Comparison of ENCODE assay signal across 10 cellular contexts in genomic region chr5:132467292-132467984, GRCh38. TPM values are rescaled to one million over a fixed set of nuclear protein-coding genes. Genes with fewer than 3 reads are reported as not detected.
DNase-seq lines count a peak whose midpoint lies in the region; ATAC-seq and TF ChIP-seq lines count a peak whose summit lies in the region.
"Had no signal": no experiment of that assay in that cellular context is flagged by ENCODE, and none has a peak within 500 bp of the region (broad histone marks: within the 10 kb centered on the region; RNA-seq: fewer than 3 reads in every experiment).

No MANE protein-coding gene starts in this region.

- H3K4me3 Mint-ChIP-seq in activated naive CD8-positive, alpha-beta T cell treated with anti-CD3 and anti-CD28 coated beads, Interleukin-2, amount 10 ng/mL, durations not matched to agents 7 days and 5 days: peak overlapping the region; percentile 81
- no peak overlapping the region for H3K4me3 Mint-ChIP-seq in activated naive CD8-positive, alpha-beta T cell treated with anti-CD3 and anti-CD28 coated beads for 36 hours
- no peak overlapping the region for H3K4me3 Mint-ChIP-seq in activated CD8-positive, alpha-beta T cell treated with anti-CD3 and anti-CD28 coated beads for 36 hours

- no peaks in the 10 kb centered on the region for H3K36me3 ChIP-seq in tibial artery
- no peaks in the 10 kb centered on the region for H3K36me3 ChIP-seq in PC-3 (ENCODE audit: low read depth, low read length)

- CTCF ChIA-PET in activated CD8-positive, alpha-beta T cell treated with anti-CD3 and anti-CD28 coated beads for 36 hours (lab: Charles Lee): interaction anchor here (0.9 to 4.1 kb wide), 13 partner anchors 8 to 80 kb away, joined by 3 to 45 read pairs (median 9); no protein-coding TSS in a partner anchor
- CTCF ChIA-PET in PC-3 (lab: Charles Lee): no interaction called here

- no peaks in the 10 kb centered on the region for H4K20me1 ChIP-seq in PC-3 (ENCODE audit: low read length)

- POLR2A ChIA-PET in activated naive CD8-positive, alpha-beta T cell treated with anti-CD3 and anti-CD28 coated beads, Interleukin-2, amount 10 ng/mL, durations not matched to agents 7 days and 5 days (lab: Charles Lee): interaction anchor here (1.1 to 30.8 kb wide), 9 partner anchors 8 to 56 kb away, joined by 4 to 1195 read pairs (median 31); partner anchors contain the start of gene IRF1
- POLR2A ChIA-PET in activated CD8-positive, alpha-beta T cell treated with anti-CD3 and anti-CD28 coated beads for 36 hours (lab: Charles Lee): interaction anchor here (0.7 to 30.0 kb wide), 13 partner anchors 8 to 223 kb away, joined by 3 to 1641 read pairs (median 10); partner anchors contain the start of gene IRF1
- POLR2A ChIA-PET in PC-3 (lab: Charles Lee; ENCODE audit: unreplicated experiment): no interaction called here

- DNase-seq in activated naive CD8-positive, alpha-beta T cell treated with anti-CD3 and anti-CD28 coated beads, Interleukin-2, amount 10 ng/mL, durations not matched to agents 7 days and 5 days: no peak
- no peak for DNase-seq in activated naive CD8-positive, alpha-beta T cell treated with anti-CD3 and anti-CD28 coated beads for 36 hours
- DNase-seq in activated CD8-positive, alpha-beta T cell treated with anti-CD3 and anti-CD28 coated beads for 36 hours: no peak
- DNase-seq in tibial artery (peak; percentile 19 to 34), PC-3 (no peak), NCI-H1417 treated with DMSO at 0.1 percent for 48 hours (lab: John Stamatoyannopoulos, UW) (no peak), NCI-H69 (lab: John Stamatoyannopoulos, UW) (no peak)

- no peak for TF ChIP-seq CTCF in activated CD8-positive, alpha-beta T cell treated with anti-CD3 and anti-CD28 coated beads for 36 hours (IDR thresholded peaks at IDR 0.05)
- TF ChIP-seq CTCF in tibial artery (IDR thresholded peaks at IDR 0.05): no peak
- TF ChIP-seq CTCF in PC-3 (conservative IDR thresholded peaks at IDR 0.05; ENCODE audit: low read depth, low read length): no peak

- H3K4me1 Mint-ChIP-seq in activated naive CD8-positive, alpha-beta T cell treated with anti-CD3 and anti-CD28 coated beads, Interleukin-2, amount 10 ng/mL, durations not matched to agents 7 days and 5 days: peaks cover 84% of the 10 kb centered on the region
- peaks cover 73% of the 10 kb centered on the region for H3K4me1 Mint-ChIP-seq in activated naive CD8-positive, alpha-beta T cell treated with anti-CD3 and anti-CD28 coated beads for 36 hours
- peaks cover 88% of the 10 kb centered on the region for H3K4me1 Mint-ChIP-seq in activated CD8-positive, alpha-beta T cell treated with anti-CD3 and anti-CD28 coated beads for 36 hours (ENCODE audit: low read depth)

- peak overlapping the region; percentile 85 for H3K27ac Mint-ChIP-seq in activated naive CD8-positive, alpha-beta T cell treated with anti-CD3 and anti-CD28 coated beads, Interleukin-2, amount 10 ng/mL, durations not matched to agents 7 days and 5 days
- no peak overlapping the region for H3K27ac Mint-ChIP-seq in activated naive CD8-positive, alpha-beta T cell treated with anti-CD3 and anti-CD28 coated beads for 36 hours
- peak overlapping the region; percentile 88 for H3K27ac Mint-ChIP-seq in activated CD8-positive, alpha-beta T cell treated with anti-CD3 and anti-CD28 coated beads for 36 hours

- no TSS peak for BruUV-seq in PC-3 (replicated peaks; lab: Mats Ljungman, UMichigan)

- H3F3A ChIP-seq in PC-3 (ENCODE audit: low read length, unreplicated experiment): no peaks in the 10 kb centered on the region

- H3K9ac ChIP-seq in PC-3 (ENCODE audit: low read length): no peak overlapping the region
- H3K9ac ChIP-seq: parathyroid adenoma had no signal

- H3K27ac ChIP-seq in tibial artery: no peak overlapping the region
- H3K27ac ChIP-seq in PC-3 (ENCODE audit: low read length): no peak overlapping the region
- H3K27ac ChIP-seq: parathyroid adenoma had no signal

- H3K9me3 Mint-ChIP-seq in activated naive CD8-positive, alpha-beta T cell treated with anti-CD3 and anti-CD28 coated beads, Interleukin-2, amount 10 ng/mL, durations not matched to agents 7 days and 5 days: no peaks in the 10 kb centered on the region
- no peaks in the 10 kb centered on the region for H3K9me3 Mint-ChIP-seq in activated naive CD8-positive, alpha-beta T cell treated with anti-CD3 and anti-CD28 coated beads for 36 hours
- H3K9me3 Mint-ChIP-seq in activated CD8-positive, alpha-beta T cell treated with anti-CD3 and anti-CD28 coated beads for 36 hours: no peaks in the 10 kb centered on the region

- no peaks in the 10 kb centered on the region for H3K27me3 ChIP-seq in tibial artery
- no peaks in the 10 kb centered on the region for H3K27me3 ChIP-seq in PC-3 (ENCODE audit: low read length)
- H3K27me3 ChIP-seq: dorsolateral prefrontal cortex had no signal

- no peak for ATAC-seq in activated naive CD8-positive, alpha-beta T cell treated with anti-CD3 and anti-CD28 coated beads, Interleukin-2, amount 10 ng/mL, durations not matched to agents 7 days and 5 days (ENCODE audit: low read depth)
- ATAC-seq in HG03378 (IDR thresholded peaks at IDR 0.05; ENCODE audit: unreplicated experiment): peak; percentile 29
- no peak for ATAC-seq in activated CD8-positive, alpha-beta T cell treated with anti-CD3 and anti-CD28 coated beads for 36 hours
- ATAC-seq in PC-3: no peak

- peaks cover 22% of the 10 kb centered on the region for H3K36me3 Mint-ChIP-seq in activated naive CD8-positive, alpha-beta T cell treated with anti-CD3 and anti-CD28 coated beads, Interleukin-2, amount 10 ng/mL, durations not matched to agents 7 days and 5 days
- peaks cover 22% of the 10 kb centered on the region for H3K36me3 Mint-ChIP-seq in activated naive CD8-positive, alpha-beta T cell treated with anti-CD3 and anti-CD28 coated beads for 36 hours
- peaks cover 16% of the 10 kb centered on the region for H3K36me3 Mint-ChIP-seq in activated CD8-positive, alpha-beta T cell treated with anti-CD3 and anti-CD28 coated beads for 36 hours (ENCODE audit: low read depth)

- no peak overlapping the region for H3K4me2 ChIP-seq in PC-3 (ENCODE audit: low read length)

- H3K79me2 ChIP-seq in PC-3 (ENCODE audit: low read length): no peaks in the 10 kb centered on the region

- H3K4me1 ChIP-seq in tibial artery: peaks cover 0 to 20% (median 8%) of the 10 kb centered on the region in 4 donors
- no peaks in the 10 kb centered on the region; the same call in 1 of the 2 replicates for H3K4me1 ChIP-seq in PC-3 (ENCODE audit: insufficient read depth, low read length)

- H3K9me2 ChIP-seq in PC-3 (replicated peaks; ENCODE audit: low read length): no peaks in the 10 kb centered on the region

- intact Hi-C loops in activated CD8-positive, alpha-beta T cell treated with anti-CD3 and anti-CD28 coated beads for 36 hours (cut with micrococcal nuclease): loop anchor here (2.0 kb wide), 1 partner anchor 43 kb away; no protein-coding TSS in a partner anchor
- intact Hi-C loops in tibial artery (cut with DNase I; ENCODE audit: low total_unique reads) (no loop called here), PC-3 (cut with micrococcal nuclease) (loop anchor here (10.0 kb wide), 1 partner anchor 453 kb away; the partner anchor contains the start of gene ACSL6)

- no peaks in the 10 kb centered on the region for H3K9me3 ChIP-seq in tibial artery
- H3K9me3 ChIP-seq in PC-3 (ENCODE audit: low read length): no peaks in the 10 kb centered on the region

- H2AFZ ChIP-seq in PC-3 (ENCODE audit: low read length): no peak overlapping the region
- H2AFZ ChIP-seq: parathyroid adenoma had no signal

- no peaks in the 10 kb centered on the region for H3K27me3 Mint-ChIP-seq in activated naive CD8-positive, alpha-beta T cell treated with anti-CD3 and anti-CD28 coated beads, Interleukin-2, amount 10 ng/mL, durations not matched to agents 7 days and 5 days
- H3K27me3 Mint-ChIP-seq in activated naive CD8-positive, alpha-beta T cell treated with anti-CD3 and anti-CD28 coated beads for 36 hours: no peaks in the 10 kb centered on the region
- no peaks in the 10 kb centered on the region for H3K27me3 Mint-ChIP-seq in activated CD8-positive, alpha-beta T cell treated with anti-CD3 and anti-CD28 coated beads for 36 hours

- H3K4me3 ChIP-seq in tibial artery: no peak overlapping the region
- H3K4me3 ChIP-seq in PC-3 (ENCODE audit: low read length): no peak overlapping the region
- H3K4me3 ChIP-seq: dorsolateral prefrontal cortex had no signal

RNA-seq across cellular contexts. Expression of gene IRF1, which starts 23.1 kb away (rescaled TPM):
- total RNA-seq in activated naive CD8-positive, alpha-beta T cell treated with anti-CD3 and anti-CD28 coated beads, Interleukin-2, amount 10 ng/mL, durations not matched to agents 7 days and 5 days: 100 to 1,000 TPM; 228 to 238 TPM
- 100 to 1,000 TPM; 228 to 232 TPM for total RNA-seq in activated naive CD8-positive, alpha-beta T cell treated with anti-CD3 and anti-CD28 coated beads for 36 hours
- 100 to 1,000 TPM; 121 to 128 TPM for total RNA-seq in activated CD8-positive, alpha-beta T cell treated with anti-CD3 and anti-CD28 coated beads for 36 hours
- total RNA-seq in PC-3 (2014; rRNA removed): 21.1 and 23.1 TPM in 2 replicates

Comparison
In these comparisons a context has a peak if more than half of its experiments do, and no peak if none do; other contexts are left out.
1. DNase-seq: peak in tibial artery (2 of 2); none in activated naive CD8-positive, alpha-beta T cell treated with anti-CD3 and anti-CD28 coated beads, Interleukin-2, amount 10 ng/mL, durations not matched to agents 7 days and 5 days (single experiment), activated naive CD8-positive, alpha-beta T cell treated with anti-CD3 and anti-CD28 coated beads for 36 hours (single experiment), activated CD8-positive, alpha-beta T cell treated with anti-CD3 and anti-CD28 coated beads for 36 hours (single experiment), PC-3 (single experiment), NCI-H1417 treated with DMSO at 0.1 percent for 48 hours (single experiment) and NCI-H69 (single experiment).